9 cellular contexts compared by ENCODE assay signal in the genomic region with DNA sequence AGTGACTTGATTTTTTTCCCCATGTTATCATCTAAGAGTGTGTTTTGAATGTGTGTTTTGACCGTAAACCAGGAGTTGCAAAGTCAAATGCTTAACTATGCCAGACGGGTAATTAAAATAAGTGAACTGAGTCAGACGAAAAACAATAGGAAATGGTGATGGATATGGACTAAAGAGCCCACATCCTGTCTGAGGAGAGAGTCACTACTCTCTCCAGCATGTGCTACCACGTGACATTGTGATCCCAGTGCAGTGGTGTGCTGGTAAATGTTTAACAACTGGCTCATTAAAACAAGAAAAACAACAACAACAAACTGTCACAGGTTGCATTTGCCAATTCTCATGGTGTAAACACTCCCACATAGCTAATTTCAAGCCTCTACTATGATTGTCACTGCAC.
A peak's percentile ranks its signal among the peaks of the same experiment; 100 is the strongest.
DNase-seq lines count a peak whose midpoint lies in the region; ATAC-seq and TF ChIP-seq lines count a peak whose summit lies in the region.
"Had no signal": no experiment of that assay in that cellular context is flagged by ENCODE, and none has a peak within 500 bp of the region (broad histone marks: within the 10 kb centered on the region; RNA-seq: fewer than 3 reads in every experiment).

No MANE protein-coding gene starts in this region.

- peak; percentile 97 for DNase-seq in Daoy (ENCODE audit: low read depth)
- DNase-seq in HCEC 1CT = peak; percentile 61
- DNase-seq in iPS DF 4.7 (ENCODE audit: extremely low read depth, low spot score) = peak; percentile 11
- DNase-seq in AG08396 (ENCODE audit: low spot score) = no peak
- no peak for DNase-seq in heart left ventricle
- DNase-seq in HuH-7 (ENCODE audit: low spot score) = no peak
- DNase-seq: activated T-cell treated with anti-CD3 and anti-CD28 coated beads for 4 hours had no signal

- no peaks in the 10 kb centered on the region for H3K4me1 ChIP-seq in heart left ventricle

- H3K27ac ChIP-seq in heart left ventricle = no peak overlapping the region

- WGBS in heart left ventricle, 4 donors = 71 to 78% (median 74%) methylated on average over 4 of the region's 4 CpGs

- H3K36me3 ChIP-seq in heart left ventricle = no peaks in the 10 kb centered on the region

- intact Hi-C loops in heart left ventricle (cut with DNase I) = no loop called here

- TF ChIP-seq CTCF in heart left ventricle (IDR thresholded peaks at IDR 0.05) = no peak

- H3K4me3 ChIP-seq in heart left ventricle = no peak overlapping the region

- no peak for TF ChIP-seq POLR2A in heart left ventricle (IDR thresholded peaks at IDR 0.05)

- H3K9me3 ChIP-seq in heart left ventricle = no peaks in the 10 kb centered on the region

- H3K27me3 ChIP-seq in heart left ventricle = no peaks in the 10 kb centered on the region

- ATAC-seq in SK-N-SH treated with all-trans-retinoic acid at 6 μM for 48 hours = peak; percentile 63
- ATAC-seq in heart left ventricle = no peak
- ATAC-seq in GM21786 (IDR thresholded peaks at IDR 0.05; ENCODE audit: unreplicated experiment) = no peak

TF ChIP-seq in SK-N-SH treated with all-trans-retinoic acid at 6 μM for 48 hours, 23 proteins besides CTCF, POLR2A, EP300 and RAD21:
- TF ChIP-seq ZFP3 (CRISPR knock-in tag; IDR thresholded peaks at IDR 0.05) (peak; percentile 67; the same call in 1 of the 2 replicates), ZNF8 (CRISPR knock-in tag; IDR thresholded peaks at IDR 0.05) (no peak), TOX (CRISPR knock-in tag; IDR thresholded peaks at IDR 0.05; ENCODE audit: borderline replicate concordance) (0 out of 2 replicates have a peak, but pooled peaks have one; percentile 56), CSDC2 (CRISPR knock-in tag; IDR thresholded peaks at IDR 0.05) (no peak)
- TF ChIP-seq, protein P1, sequence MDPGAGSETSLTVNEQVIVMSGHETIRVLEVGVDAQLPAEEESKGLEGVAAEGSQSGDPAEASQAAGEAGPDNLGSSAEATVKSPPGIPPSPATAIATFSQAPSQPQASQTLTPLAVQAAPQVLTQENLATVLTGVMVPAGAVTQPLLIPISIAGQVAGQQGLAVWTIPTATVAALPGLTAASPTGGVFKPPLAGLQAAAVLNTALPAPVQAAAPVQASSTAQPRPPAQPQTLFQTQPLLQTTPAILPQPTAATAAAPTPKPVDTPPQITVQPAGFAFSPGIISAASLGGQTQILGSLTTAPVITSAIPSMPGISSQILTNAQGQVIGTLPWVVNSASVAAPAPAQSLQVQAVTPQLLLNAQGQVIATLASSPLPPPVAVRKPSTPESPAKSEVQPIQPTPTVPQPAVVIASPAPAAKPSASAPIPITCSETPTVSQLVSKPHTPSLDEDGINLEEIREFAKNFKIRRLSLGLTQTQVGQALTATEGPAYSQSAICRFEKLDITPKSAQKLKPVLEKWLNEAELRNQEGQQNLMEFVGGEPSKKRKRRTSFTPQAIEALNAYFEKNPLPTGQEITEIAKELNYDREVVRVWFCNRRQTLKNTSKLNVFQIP (CRISPR knock-in tag; IDR thresholded peaks at IDR 0.05; ENCODE audit: borderline replicate concordance, low read depth) = peak; percentile 22; the same call in 1 of the 2 replicates
- TF ChIP-seq, protein P2, sequence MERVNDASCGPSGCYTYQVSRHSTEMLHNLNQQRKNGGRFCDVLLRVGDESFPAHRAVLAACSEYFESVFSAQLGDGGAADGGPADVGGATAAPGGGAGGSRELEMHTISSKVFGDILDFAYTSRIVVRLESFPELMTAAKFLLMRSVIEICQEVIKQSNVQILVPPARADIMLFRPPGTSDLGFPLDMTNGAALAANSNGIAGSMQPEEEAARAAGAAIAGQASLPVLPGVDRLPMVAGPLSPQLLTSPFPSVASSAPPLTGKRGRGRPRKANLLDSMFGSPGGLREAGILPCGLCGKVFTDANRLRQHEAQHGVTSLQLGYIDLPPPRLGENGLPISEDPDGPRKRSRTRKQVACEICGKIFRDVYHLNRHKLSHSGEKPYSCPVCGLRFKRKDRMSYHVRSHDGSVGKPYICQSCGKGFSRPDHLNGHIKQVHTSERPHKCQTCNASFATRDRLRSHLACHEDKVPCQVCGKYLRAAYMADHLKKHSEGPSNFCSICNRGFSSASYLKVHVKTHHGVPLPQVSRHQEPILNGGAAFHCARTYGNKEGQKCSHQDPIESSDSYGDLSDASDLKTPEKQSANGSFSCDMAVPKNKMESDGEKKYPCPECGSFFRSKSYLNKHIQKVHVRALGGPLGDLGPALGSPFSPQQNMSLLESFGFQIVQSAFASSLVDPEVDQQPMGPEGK (CRISPR knock-in tag; IDR thresholded peaks at IDR 0.05; ENCODE audit: borderline replicate concordance) = 0 out of 2 replicates have a peak, but pooled peaks have one; percentile 5

Comparison
In these comparisons a context has a peak if more than half of its experiments do, and no peak if none do; other contexts are left out.
1. DNase-seq: peak in Daoy (single experiment), HCEC 1CT (single experiment) and iPS DF 4.7 (single experiment); none in AG08396 (single experiment), heart left ventricle (0 of 5) and HuH-7 (single experiment).